In genomic region chr3:8632402-8633237, GRCh38 we compare ENCODE assay signal across 24 cellular contexts. TPM values are rescaled to one million over a fixed set of nuclear protein-coding genes. Genes with fewer than 3 reads are reported as not detected.
DNase-seq lines count a peak whose midpoint lies in the region; ATAC-seq and TF ChIP-seq lines count a peak whose summit lies in the region.
"Had no signal": no experiment of that assay in that cellular context is flagged by ENCODE, and none has a peak within 500 bp of the region (broad histone marks: within the 10 kb centered on the region; RNA-seq: fewer than 3 reads in every experiment).

No MANE protein-coding gene starts in this region.

- no peak overlapping the region; the same call in 1 of the 2 replicates for H3K27ac ChIP-seq in PC-3 (ENCODE audit: low read length)
- H3K27ac ChIP-seq: adrenal gland, BLaER1, neutrophil, prostate gland, tibial artery had no signal

- no peak overlapping the region for H3K4me2 ChIP-seq in PC-3 (ENCODE audit: low read length)
- H3K4me2 ChIP-seq: BLaER1 had no signal

- no peaks in the 10 kb centered on the region for H3K36me3 Mint-ChIP-seq in nephron (ENCODE audit: low read depth)
- H3K36me3 Mint-ChIP-seq in activated naive CD8-positive, alpha-beta T cell treated with anti-CD3 and anti-CD28 coated beads, Interleukin-2, amount 50 U/mL, for 24 hours (ENCODE audit: low read depth) = no peaks in the 10 kb centered on the region
- H3K36me3 Mint-ChIP-seq in glutamatergic neuron (ENCODE audit: unreplicated experiment) = no peaks in the 10 kb centered on the region
- H3K36me3 Mint-ChIP-seq: immature natural killer cell had no signal

- H3K27ac Mint-ChIP-seq in nephron (peak overlapping the region in 2 of 3 experiments; percentile 51 to 56), glutamatergic neuron (ENCODE audit: unreplicated experiment) (no peak overlapping the region)
- H3K27ac Mint-ChIP-seq in activated naive CD8-positive, alpha-beta T cell treated with anti-CD3 and anti-CD28 coated beads, Interleukin-2, amount 50 U/mL, for 24 hours = no peak overlapping the region
- H3K27ac Mint-ChIP-seq: activated CD8-positive, alpha-beta T cell treated with anti-CD3 and anti-CD28 coated beads for 36 hours; activated naive CD4-positive, alpha-beta T cell treated with anti-CD3 and anti-CD28 coated beads for 36 hours; immature natural killer cell; naive B cell had no signal

- H3K79me2 ChIP-seq in PC-3 (ENCODE audit: low read length) = no peaks in the 10 kb centered on the region

- H3K4me1 ChIP-seq in PC-3 (ENCODE audit: insufficient read depth, low read length) = peaks cover 29% of the 10 kb centered on the region
- H3K4me1 ChIP-seq: HAP-1, prostate gland had no signal

- no peak overlapping the region for H3K9ac ChIP-seq in PC-3 (ENCODE audit: low read length)
- H3K9ac ChIP-seq: BLaER1 had no signal

- TF ChIP-seq CTCF in PC-3 (conservative IDR thresholded peaks at IDR 0.05; ENCODE audit: low read depth, low read length) = no peak
- no peak for TF ChIP-seq CTCF in epithelial cell of esophagus (IDR thresholded peaks at IDR 0.05; ENCODE audit: insufficient read depth, low read depth, low read length, missing control alignments)
- no peak for TF ChIP-seq CTCF in nephron (IDR thresholded peaks at IDR 0.05; ENCODE audit: unreplicated experiment in 3 of 3)
- TF ChIP-seq CTCF in glutamatergic neuron (IDR thresholded peaks at IDR 0.05; ENCODE audit: partially characterized antibody, unreplicated experiment) = no peak

- no peaks in the 10 kb centered on the region for H3K27me3 ChIP-seq in PC-3 (ENCODE audit: low read length)
- H3K27me3 ChIP-seq: adrenal gland, BLaER1, neutrophil, tibial artery had no signal

- intact Hi-C loops in PC-3 (cut with micrococcal nuclease) = no loop called here

- H3K36me3 ChIP-seq in PC-3 (ENCODE audit: low read depth, low read length) = no peaks in the 10 kb centered on the region
- H3K36me3 ChIP-seq: adrenal gland, BLaER1, HAP-1, neutrophil, prostate gland, tibial artery had no signal

- CTCF ChIA-PET in PC-3 (lab: Charles Lee) = interaction anchor here (0.8 kb wide), 1 partner anchor 30 kb away, joined by 3 read pairs; no protein-coding TSS in a partner anchor

- no peaks in the 10 kb centered on the region for H3K9me3 ChIP-seq in PC-3 (ENCODE audit: low read length)
- H3K9me3 ChIP-seq: adrenal gland, BLaER1, HAP-1, neutrophil, prostate gland, tibial artery had no signal

- H3K4me3 Mint-ChIP-seq in nephron = no peak overlapping the region
- H3K4me3 Mint-ChIP-seq in activated naive CD8-positive, alpha-beta T cell treated with anti-CD3 and anti-CD28 coated beads, Interleukin-2, amount 50 U/mL, for 24 hours = no peak overlapping the region
- H3K4me3 Mint-ChIP-seq in glutamatergic neuron (ENCODE audit: unreplicated experiment) = no peak overlapping the region
- H3K4me3 Mint-ChIP-seq: activated CD8-positive, alpha-beta T cell treated with anti-CD3 and anti-CD28 coated beads for 36 hours; activated naive CD4-positive, alpha-beta T cell treated with anti-CD3 and anti-CD28 coated beads for 36 hours; immature natural killer cell; naive B cell had no signal

- H3K27me3 Mint-ChIP-seq in nephron (ENCODE audit: low read depth) = peaks cover 29% of the 10 kb centered on the region
- H3K27me3 Mint-ChIP-seq in activated naive CD8-positive, alpha-beta T cell treated with anti-CD3 and anti-CD28 coated beads, Interleukin-2, amount 50 U/mL, for 24 hours = peaks cover 15% of the 10 kb centered on the region
- H3K27me3 Mint-ChIP-seq in glutamatergic neuron (ENCODE audit: unreplicated experiment) = no peaks in the 10 kb centered on the region

- H4K20me1 ChIP-seq in PC-3 (ENCODE audit: low read length) = no peaks in the 10 kb centered on the region
- H4K20me1 ChIP-seq: BLaER1 had no signal

- H2AFZ ChIP-seq in PC-3 (ENCODE audit: low read length) = no peak overlapping the region

- ATAC-seq in PC-3 = peak; percentile 29
- no peak for ATAC-seq in GM18907 (IDR thresholded peaks at IDR 0.05; ENCODE audit: unreplicated experiment)
- no peak for ATAC-seq in activated naive CD8-positive, alpha-beta T cell treated with anti-CD3 and anti-CD28 coated beads, Interleukin-2, amount 50 U/mL, for 24 hours
- ATAC-seq: activated CD8-positive, alpha-beta T cell treated with anti-CD3 and anti-CD28 coated beads for 36 hours; left ventricle myocardium superior had no signal

- DNase-seq in EH (ENCODE audit: low read depth) = peak; percentile 24
- DNase-seq in PC-3 = peak; percentile 58
- DNase-seq in epithelial cell of esophagus (ENCODE audit: low read depth) = peak; percentile 88
- no peak for DNase-seq in activated naive CD8-positive, alpha-beta T cell treated with anti-CD3 and anti-CD28 coated beads, Interleukin-2, amount 50 U/mL, for 24 hours
- no peak for DNase-seq in glutamatergic neuron
- DNase-seq: activated CD8-positive, alpha-beta T cell treated with anti-CD3 and anti-CD28 coated beads for 36 hours; activated naive CD4-positive, alpha-beta T cell treated with anti-CD3 and anti-CD28 coated beads for 36 hours; adrenal gland; cerebellar nuclear complex; hypothalamus; immature natural killer cell; left ventricle myocardium superior; naive B cell; NCI-H2107; NCI-H510A; stimulated activated CD4-positive, alpha-beta T cell treated with anti-CD3 and anti-CD28 coated beads, Interleukin-4, amount 100 ng/mL, for 24 hours had no signal

- no TSS peak for BruUV-seq in PC-3 (replicated peaks; lab: Mats Ljungman, UMichigan)

- H3K9me2 ChIP-seq in PC-3 (replicated peaks; ENCODE audit: low read length) = no peaks in the 10 kb centered on the region

- POLR2A ChIA-PET in PC-3 (lab: Charles Lee; ENCODE audit: unreplicated experiment) = no interaction called here

- H3K4me1 Mint-ChIP-seq in nephron = peaks cover 20% of the 10 kb centered on the region
- H3K4me1 Mint-ChIP-seq in activated naive CD8-positive, alpha-beta T cell treated with anti-CD3 and anti-CD28 coated beads, Interleukin-2, amount 50 U/mL, for 24 hours = peaks cover 7% of the 10 kb centered on the region
- H3K4me1 Mint-ChIP-seq in glutamatergic neuron (ENCODE audit: low read depth, unreplicated experiment) = no peaks in the 10 kb centered on the region
- H3K4me1 Mint-ChIP-seq: immature natural killer cell had no signal

- H3K4me3 ChIP-seq in PC-3 (ENCODE audit: low read length) = no peak overlapping the region
- no peak overlapping the region for H3K4me3 ChIP-seq in epithelial cell of esophagus (ENCODE audit: low read length)
- H3K4me3 ChIP-seq: adrenal gland, BLaER1, HAP-1, prostate gland, tibial artery had no signal

- no peaks in the 10 kb centered on the region for H3F3A ChIP-seq in PC-3 (ENCODE audit: low read length, unreplicated experiment)

- H3K9me3 Mint-ChIP-seq in nephron = peaks cover 3% of the 10 kb centered on the region
- peaks cover 4% of the 10 kb centered on the region for H3K9me3 Mint-ChIP-seq in activated naive CD8-positive, alpha-beta T cell treated with anti-CD3 and anti-CD28 coated beads, Interleukin-2, amount 50 U/mL, for 24 hours
- no peaks in the 10 kb centered on the region for H3K9me3 Mint-ChIP-seq in glutamatergic neuron (ENCODE audit: unreplicated experiment)
- H3K9me3 Mint-ChIP-seq: immature natural killer cell had no signal

RNA-seq across cellular contexts. Expression of gene SSUH2, which starts 12.0 kb away (rescaled TPM):
- total RNA-seq in PC-3 (2014; rRNA removed) (0.44 TPM in 1 of 2 replicates, not detected in the other), glutamatergic neuron (ENCODE audit: unreplicated experiment) (0.66 TPM)
- total RNA-seq: fibroblast of lung had no signal

Comparison
In these comparisons a context has a peak if more than half of its experiments do, and no peak if none do; other contexts are left out.
1. DNase-seq: peak in EH (single experiment), PC-3 (single experiment) and epithelial cell of esophagus (single experiment); none in activated naive CD8-positive, alpha-beta T cell treated with anti-CD3 and anti-CD28 coated beads, Interleukin-2, amount 50 U/mL, for 24 hours (single experiment) and glutamatergic neuron (single experiment).
2. H3K27ac Mint-ChIP-seq: peak in nephron (2 of 3); none in activated naive CD8-positive, alpha-beta T cell treated with anti-CD3 and anti-CD28 coated beads, Interleukin-2, amount 50 U/mL, for 24 hours (single experiment) and glutamatergic neuron (single experiment).